1 cellular context compared by ENCODE assay signal in the genomic region with DNA sequence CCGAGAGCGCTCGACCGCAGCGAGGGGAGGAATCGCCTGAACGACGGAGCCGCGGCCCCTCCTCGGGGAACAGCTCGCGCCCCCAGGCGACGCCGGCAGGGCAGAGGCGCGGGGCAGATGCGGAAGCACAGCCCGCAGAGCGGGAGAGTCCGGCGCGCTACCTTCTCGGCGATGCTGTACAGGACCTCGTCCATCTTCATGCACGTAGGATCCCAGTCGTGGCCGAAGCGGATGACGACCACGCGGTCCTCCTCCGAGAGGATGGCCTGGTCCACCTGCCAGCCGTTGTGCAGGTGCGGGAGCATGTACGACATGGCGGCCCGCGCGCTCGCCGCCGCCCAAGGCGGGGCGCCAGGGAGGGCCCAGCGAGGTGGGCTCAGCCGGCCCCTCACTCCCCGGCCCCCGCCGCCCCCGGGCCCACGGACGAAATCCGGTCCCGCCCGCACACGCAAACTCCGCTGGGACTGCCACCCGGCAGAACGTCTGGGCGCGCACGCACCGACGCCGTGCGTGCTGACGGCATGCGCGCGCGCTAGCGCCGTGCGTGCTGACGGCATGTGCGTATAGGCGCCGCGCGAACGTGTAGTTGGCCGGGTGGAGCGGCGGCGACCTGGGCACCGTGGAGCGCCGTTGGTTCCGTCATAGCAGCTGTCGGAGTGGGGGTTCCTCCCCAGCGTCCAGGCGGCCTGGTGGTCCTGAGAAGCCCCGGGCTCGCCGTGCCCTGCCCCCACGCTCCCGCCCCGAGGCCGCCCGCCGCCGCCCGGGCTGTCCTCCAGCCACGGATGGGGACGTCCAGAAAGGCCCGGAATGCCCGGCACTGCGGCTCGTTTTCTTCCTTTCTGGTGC.
TF ChIP-seq lines count a peak whose summit lies in the region.

A gene with protein sequence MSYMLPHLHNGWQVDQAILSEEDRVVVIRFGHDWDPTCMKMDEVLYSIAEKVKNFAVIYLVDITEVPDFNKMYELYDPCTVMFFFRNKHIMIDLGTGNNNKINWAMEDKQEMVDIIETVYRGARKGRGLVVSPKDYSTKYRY (minus strand): TSS at position 485 of the 846 bp plus-strand sequence. CDS start 171 bp downstream, at position 314.

TF ChIP-seq in HEK293, 187 proteins besides CTCF, POLR2A, EP300 and RAD21 (continued from another document and continues in another):
- TF ChIP-seq ZNF473 (tag by site-specific recombination; IDR thresholded peaks at IDR 0.05) (no peak), ZFP41 (tag by site-specific recombination; IDR thresholded peaks at IDR 0.05; ENCODE audit: borderline replicate concordance) (no peak), ZNF292 (tag by site-specific recombination; IDR thresholded peaks at IDR 0.05; ENCODE audit: borderline replicate concordance, low read depth) (no peak), ZNF791 (tag by site-specific recombination; IDR thresholded peaks at IDR 0.05) (no peak), KLF7 (tag by site-specific recombination; IDR thresholded peaks at IDR 0.05; ENCODE audit: borderline replicate concordance) (no peak), HOXD13 (CRISPR knock-in tag; IDR thresholded peaks at IDR 0.05; ENCODE audit: borderline replicate concordance) (0 out of 2 replicates have a peak, but pooled peaks have one; percentile 29), KLF9 (tag by site-specific recombination; IDR thresholded peaks at IDR 0.05; ENCODE audit: low read depth) (no peak), ZNF623 (tag by site-specific recombination; IDR thresholded peaks at IDR 0.05) (no peak), ZNF664 (tag by site-specific recombination; IDR thresholded peaks at IDR 0.05) (no peak), ZNF423 (tag by site-specific recombination; IDR thresholded peaks at IDR 0.05) (no peak), ZNF341 (tag by site-specific recombination; IDR thresholded peaks at IDR 0.05; ENCODE audit: low read depth) (peak; percentile 90), ZNF529 (tag by site-specific recombination; IDR thresholded peaks at IDR 0.05; ENCODE audit: insufficient replicate concordance) (no peak), SETDB1 (IDR thresholded peaks at IDR 0.05; ENCODE audit: insufficient read length, low read length) (no peak), ZNF658 (tag by site-specific recombination; IDR thresholded peaks at IDR 0.05) (no peak), ZNF544 (tag by site-specific recombination; IDR thresholded peaks at IDR 0.05) (no peak), KLF10 (tag by site-specific recombination; IDR thresholded peaks at IDR 0.05) (no peak), ZNF274 (IDR thresholded peaks at IDR 0.05; ENCODE audit: low read length) (no peak), ZNF274 (tag by site-specific recombination; IDR thresholded peaks at IDR 0.05; ENCODE audit: borderline replicate concordance) (no peak)
- TF ChIP-seq, protein P1, sequence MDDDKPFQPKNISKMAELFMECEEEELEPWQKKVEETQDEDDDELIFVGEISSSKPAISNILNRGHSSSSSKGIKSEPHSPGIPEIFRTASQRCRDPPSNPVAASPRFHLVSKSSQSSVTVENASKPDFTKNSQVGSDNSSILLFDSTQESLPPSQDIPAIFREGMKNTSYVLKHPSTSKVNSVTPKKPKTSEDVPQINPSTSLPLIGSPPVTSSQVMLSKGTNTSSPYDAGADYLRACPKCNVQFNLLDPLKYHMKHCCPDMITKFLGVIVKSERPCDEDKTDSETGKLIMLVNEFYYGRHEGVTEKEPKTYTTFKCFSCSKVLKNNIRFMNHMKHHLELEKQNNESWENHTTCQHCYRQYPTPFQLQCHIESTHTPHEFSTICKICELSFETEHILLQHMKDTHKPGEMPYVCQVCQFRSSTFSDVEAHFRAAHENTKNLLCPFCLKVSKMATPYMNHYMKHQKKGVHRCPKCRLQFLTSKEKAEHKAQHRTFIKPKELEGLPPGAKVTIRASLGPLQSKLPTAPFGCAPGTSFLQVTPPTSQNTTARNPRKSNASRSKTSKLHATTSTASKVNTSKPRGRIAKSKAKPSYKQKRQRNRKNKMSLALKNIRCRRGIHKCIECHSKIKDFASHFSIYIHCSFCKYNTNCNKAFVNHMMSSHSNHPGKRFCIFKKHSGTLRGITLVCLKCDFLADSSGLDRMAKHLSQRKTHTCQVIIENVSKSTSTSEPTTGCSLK (tag by site-specific recombination; IDR thresholded peaks at IDR 0.05) = no peak
- TF ChIP-seq, protein P2, sequence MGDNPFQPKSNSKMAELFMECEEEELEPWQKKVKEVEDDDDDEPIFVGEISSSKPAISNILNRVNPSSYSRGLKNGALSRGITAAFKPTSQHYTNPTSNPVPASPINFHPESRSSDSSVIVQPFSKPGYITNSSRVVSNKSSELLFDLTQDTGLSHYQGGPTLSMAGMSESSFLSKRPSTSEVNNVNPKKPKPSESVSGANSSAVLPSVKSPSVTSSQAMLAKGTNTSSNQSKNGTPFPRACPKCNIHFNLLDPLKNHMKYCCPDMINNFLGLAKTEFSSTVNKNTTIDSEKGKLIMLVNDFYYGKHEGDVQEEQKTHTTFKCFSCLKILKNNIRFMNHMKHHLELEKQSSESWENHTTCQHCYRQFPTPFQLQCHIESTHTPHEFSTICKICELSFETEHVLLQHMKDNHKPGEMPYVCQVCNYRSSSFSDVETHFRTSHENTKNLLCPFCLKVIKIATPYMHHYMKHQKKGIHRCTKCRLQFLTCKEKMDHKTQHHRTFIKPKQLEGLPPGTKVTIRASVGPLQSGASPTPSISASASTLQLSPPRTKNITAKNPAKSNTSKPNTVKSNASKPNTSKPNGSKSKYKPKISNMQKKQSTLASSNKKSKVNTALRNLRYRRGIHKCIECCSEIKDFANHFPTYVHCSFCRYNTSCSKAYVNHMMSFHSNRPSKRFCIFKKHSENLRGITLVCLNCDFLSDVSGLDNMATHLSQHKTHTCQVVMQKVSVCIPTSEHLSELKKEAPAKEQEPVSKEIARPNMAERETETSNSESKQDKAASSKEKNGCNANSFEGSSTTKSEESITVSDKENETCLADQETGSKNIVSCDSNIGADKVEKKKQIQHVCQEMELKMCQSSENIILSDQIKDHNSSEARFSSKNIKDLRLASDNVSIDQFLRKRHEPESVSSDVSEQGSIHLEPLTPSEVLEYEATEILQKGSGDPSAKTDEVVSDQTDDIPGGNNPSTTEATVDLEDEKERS (tag by site-specific recombination; IDR thresholded peaks at IDR 0.05) = no peak
- TF ChIP-seq, protein P3, sequence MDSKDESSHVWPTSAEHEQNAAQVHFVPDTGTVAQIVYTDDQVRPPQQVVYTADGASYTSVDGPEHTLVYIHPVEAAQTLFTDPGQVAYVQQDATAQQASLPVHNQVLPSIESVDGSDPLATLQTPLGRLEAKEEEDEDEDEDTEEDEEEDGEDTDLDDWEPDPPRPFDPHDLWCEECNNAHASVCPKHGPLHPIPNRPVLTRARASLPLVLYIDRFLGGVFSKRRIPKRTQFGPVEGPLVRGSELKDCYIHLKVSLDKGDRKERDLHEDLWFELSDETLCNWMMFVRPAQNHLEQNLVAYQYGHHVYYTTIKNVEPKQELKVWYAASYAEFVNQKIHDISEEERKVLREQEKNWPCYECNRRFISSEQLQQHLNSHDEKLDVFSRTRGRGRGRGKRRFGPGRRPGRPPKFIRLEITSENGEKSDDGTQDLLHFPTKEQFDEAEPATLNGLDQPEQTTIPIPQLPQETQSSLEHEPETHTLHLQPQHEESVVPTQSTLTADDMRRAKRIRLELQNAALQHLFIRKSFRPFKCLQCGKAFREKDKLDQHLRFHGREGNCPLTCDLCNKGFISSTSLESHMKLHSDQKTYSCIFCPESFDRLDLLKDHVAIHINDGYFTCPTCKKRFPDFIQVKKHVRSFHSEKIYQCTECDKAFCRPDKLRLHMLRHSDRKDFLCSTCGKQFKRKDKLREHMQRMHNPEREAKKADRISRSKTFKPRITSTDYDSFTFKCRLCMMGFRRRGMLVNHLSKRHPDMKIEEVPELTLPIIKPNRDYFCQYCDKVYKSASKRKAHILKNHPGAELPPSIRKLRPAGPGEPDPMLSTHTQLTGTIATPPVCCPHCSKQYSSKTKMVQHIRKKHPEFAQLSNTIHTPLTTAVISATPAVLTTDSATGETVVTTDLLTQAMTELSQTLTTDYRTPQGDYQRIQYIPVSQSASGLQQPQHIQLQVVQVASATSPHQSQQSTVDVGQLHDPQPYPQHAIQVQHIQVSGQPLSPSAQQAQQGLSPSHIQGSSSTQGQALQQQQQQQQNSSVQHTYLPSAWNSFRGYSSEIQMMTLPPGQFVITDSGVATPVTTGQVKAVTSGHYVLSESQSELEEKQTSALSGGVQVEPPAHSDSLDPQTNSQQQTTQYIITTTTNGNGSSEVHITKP (tag by site-specific recombination; IDR thresholded peaks at IDR 0.05) = no peak
- TF ChIP-seq, protein P4, sequence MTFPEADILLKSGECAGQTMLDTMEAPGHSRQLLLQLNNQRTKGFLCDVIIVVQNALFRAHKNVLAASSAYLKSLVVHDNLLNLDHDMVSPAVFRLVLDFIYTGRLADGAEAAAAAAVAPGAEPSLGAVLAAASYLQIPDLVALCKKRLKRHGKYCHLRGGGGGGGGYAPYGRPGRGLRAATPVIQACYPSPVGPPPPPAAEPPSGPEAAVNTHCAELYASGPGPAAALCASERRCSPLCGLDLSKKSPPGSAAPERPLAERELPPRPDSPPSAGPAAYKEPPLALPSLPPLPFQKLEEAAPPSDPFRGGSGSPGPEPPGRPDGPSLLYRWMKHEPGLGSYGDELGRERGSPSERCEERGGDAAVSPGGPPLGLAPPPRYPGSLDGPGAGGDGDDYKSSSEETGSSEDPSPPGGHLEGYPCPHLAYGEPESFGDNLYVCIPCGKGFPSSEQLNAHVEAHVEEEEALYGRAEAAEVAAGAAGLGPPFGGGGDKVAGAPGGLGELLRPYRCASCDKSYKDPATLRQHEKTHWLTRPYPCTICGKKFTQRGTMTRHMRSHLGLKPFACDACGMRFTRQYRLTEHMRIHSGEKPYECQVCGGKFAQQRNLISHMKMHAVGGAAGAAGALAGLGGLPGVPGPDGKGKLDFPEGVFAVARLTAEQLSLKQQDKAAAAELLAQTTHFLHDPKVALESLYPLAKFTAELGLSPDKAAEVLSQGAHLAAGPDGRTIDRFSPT (tag by site-specific recombination; IDR thresholded peaks at IDR 0.05) = peak; percentile 53; the same call in 1 of the 2 replicates
- TF ChIP-seq, protein P5, sequence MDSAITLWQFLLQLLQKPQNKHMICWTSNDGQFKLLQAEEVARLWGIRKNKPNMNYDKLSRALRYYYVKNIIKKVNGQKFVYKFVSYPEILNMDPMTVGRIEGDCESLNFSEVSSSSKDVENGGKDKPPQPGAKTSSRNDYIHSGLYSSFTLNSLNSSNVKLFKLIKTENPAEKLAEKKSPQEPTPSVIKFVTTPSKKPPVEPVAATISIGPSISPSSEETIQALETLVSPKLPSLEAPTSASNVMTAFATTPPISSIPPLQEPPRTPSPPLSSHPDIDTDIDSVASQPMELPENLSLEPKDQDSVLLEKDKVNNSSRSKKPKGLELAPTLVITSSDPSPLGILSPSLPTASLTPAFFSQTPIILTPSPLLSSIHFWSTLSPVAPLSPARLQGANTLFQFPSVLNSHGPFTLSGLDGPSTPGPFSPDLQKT (IDR thresholded peaks at IDR 0.05; ENCODE audit: borderline replicate concordance, low read depth, low read length) = no peak
- TF ChIP-seq, protein P6, sequence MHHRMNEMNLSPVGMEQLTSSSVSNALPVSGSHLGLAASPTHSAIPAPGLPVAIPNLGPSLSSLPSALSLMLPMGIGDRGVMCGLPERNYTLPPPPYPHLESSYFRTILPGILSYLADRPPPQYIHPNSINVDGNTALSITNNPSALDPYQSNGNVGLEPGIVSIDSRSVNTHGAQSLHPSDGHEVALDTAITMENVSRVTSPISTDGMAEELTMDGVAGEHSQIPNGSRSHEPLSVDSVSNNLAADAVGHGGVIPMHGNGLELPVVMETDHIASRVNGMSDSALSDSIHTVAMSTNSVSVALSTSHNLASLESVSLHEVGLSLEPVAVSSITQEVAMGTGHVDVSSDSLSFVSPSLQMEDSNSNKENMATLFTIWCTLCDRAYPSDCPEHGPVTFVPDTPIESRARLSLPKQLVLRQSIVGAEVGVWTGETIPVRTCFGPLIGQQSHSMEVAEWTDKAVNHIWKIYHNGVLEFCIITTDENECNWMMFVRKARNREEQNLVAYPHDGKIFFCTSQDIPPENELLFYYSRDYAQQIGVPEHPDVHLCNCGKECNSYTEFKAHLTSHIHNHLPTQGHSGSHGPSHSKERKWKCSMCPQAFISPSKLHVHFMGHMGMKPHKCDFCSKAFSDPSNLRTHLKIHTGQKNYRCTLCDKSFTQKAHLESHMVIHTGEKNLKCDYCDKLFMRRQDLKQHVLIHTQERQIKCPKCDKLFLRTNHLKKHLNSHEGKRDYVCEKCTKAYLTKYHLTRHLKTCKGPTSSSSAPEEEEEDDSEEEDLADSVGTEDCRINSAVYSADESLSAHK (tag by site-specific recombination; IDR thresholded peaks at IDR 0.05) = no peak
- TF ChIP-seq, protein P7, sequence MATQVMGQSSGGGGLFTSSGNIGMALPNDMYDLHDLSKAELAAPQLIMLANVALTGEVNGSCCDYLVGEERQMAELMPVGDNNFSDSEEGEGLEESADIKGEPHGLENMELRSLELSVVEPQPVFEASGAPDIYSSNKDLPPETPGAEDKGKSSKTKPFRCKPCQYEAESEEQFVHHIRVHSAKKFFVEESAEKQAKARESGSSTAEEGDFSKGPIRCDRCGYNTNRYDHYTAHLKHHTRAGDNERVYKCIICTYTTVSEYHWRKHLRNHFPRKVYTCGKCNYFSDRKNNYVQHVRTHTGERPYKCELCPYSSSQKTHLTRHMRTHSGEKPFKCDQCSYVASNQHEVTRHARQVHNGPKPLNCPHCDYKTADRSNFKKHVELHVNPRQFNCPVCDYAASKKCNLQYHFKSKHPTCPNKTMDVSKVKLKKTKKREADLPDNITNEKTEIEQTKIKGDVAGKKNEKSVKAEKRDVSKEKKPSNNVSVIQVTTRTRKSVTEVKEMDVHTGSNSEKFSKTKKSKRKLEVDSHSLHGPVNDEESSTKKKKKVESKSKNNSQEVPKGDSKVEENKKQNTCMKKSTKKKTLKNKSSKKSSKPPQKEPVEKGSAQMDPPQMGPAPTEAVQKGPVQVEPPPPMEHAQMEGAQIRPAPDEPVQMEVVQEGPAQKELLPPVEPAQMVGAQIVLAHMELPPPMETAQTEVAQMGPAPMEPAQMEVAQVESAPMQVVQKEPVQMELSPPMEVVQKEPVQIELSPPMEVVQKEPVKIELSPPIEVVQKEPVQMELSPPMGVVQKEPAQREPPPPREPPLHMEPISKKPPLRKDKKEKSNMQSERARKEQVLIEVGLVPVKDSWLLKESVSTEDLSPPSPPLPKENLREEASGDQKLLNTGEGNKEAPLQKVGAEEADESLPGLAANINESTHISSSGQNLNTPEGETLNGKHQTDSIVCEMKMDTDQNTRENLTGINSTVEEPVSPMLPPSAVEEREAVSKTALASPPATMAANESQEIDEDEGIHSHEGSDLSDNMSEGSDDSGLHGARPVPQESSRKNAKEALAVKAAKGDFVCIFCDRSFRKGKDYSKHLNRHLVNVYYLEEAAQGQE (tag by site-specific recombination; IDR thresholded peaks at IDR 0.05) = no peak
- TF ChIP-seq, protein P8, sequence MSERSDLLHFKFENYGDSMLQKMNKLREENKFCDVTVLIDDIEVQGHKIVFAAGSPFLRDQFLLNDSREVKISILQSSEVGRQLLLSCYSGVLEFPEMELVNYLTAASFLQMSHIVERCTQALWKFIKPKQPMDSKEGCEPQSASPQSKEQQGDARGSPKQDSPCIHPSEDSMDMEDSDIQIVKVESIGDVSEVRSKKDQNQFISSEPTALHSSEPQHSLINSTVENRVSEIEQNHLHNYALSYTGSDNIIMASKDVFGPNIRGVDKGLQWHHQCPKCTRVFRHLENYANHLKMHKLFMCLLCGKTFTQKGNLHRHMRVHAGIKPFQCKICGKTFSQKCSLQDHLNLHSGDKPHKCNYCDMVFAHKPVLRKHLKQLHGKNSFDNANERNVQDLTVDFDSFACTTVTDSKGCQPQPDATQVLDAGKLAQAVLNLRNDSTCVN (tag by site-specific recombination; optimal IDR thresholded peaks at IDR 0.05) = peak; percentile 95
- TF ChIP-seq, protein P9, sequence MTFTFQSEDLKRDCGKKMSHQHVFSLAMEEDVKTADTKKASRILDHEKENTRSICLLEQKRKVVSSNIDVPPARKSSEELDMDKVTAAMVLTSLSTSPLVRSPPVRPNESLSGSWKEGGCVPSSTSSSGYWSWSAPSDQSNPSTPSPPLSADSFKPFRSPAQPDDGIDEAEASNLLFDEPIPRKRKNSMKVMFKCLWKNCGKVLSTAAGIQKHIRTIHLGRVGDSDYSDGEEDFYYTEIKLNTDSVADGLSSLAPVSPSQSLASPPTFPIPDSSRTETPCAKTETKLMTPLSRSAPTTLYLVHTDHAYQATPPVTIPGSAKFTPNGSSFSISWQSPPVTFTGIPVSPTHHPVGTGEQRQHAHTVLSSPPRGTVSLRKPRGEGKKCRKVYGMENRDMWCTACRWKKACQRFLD (tag by site-specific recombination; IDR thresholded peaks at IDR 0.05) = no peak
